Comparison of ENCODE assay signal across 17 cellular contexts in the genomic region with DNA sequence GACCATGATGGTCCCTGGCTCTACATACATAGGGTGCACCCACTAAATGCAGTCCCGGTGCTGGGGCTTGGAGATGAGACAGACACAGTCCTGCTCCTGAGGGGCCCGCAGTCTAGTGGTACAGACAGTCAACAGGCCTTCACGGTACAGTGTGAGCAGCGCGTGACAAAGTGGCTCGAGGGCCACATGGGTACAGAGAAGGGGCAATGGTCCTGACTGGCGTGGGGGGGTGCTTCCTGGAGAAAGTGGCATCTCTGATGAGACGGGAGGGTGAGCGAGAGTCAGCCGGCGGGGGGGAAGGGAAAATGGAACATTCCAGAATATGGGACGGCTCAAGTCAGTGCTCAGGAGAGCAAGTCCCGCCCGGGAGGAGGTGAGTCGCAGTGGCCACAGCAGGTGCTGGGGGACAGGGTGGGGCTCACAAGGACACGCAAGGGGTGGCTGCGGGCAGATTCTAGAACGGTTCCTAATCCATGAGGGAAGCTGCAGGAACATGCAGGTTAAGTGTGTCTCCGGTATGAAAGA. TPM values are rescaled to one million over a fixed set of nuclear protein-coding genes. Genes with fewer than 3 reads are reported as not detected.
DNase-seq lines count a peak whose midpoint lies in the region; ATAC-seq and TF ChIP-seq lines count a peak whose summit lies in the region.
"Had no signal": no experiment of that assay in that cellular context is flagged by ENCODE, and none has a peak within 500 bp of the region (broad histone marks: within the 10 kb centered on the region; RNA-seq: fewer than 3 reads in every experiment).

No MANE protein-coding gene starts in this region.

- peak overlapping the region; percentile 80 for H3K27ac Mint-ChIP-seq in stimulated activated effector memory CD8-positive, alpha-beta T cell treated with anti-CD3 and anti-CD28 coated beads, Interleukin-12 subunit alpha, Interleukin-12 subunit beta, amount 100 ng/mL, for 72 hours

- no peaks in the 10 kb centered on the region for H3K79me2 ChIP-seq in trophoblast cell (ENCODE audit: control insufficient read depth, insufficient read depth, low read length, poor library complexity)

- H3K4me2 ChIP-seq in neuronal stem cell (ENCODE audit: insufficient read depth, low read length, poor library complexity, severe bottlenecking): no peak overlapping the region
- H3K4me2 ChIP-seq in trophoblast cell (ENCODE audit: low read length): no peak overlapping the region

- H3K9me3 ChIP-seq in HEK293 (ENCODE audit: control insufficient read depth, insufficient read depth, low read depth, low read length): no peaks in the 10 kb centered on the region
- H3K9me3 ChIP-seq in neuronal stem cell (replicated peaks in 1 of 2; ENCODE audit: control insufficient read depth in 2 of 2, insufficient read depth in 1 of 2, low read depth in 1 of 2, low read length in 2 of 2): no peaks in the 10 kb centered on the region
- H3K9me3 ChIP-seq in trophoblast cell (ENCODE audit: insufficient read depth, low read depth, low read length): peaks cover 10% of the 10 kb centered on the region
- H3K9me3 ChIP-seq: SJSA1 had no signal

- H3K9ac ChIP-seq in neuronal stem cell (ENCODE audit: low read depth, low read length, poor library complexity) (no peak overlapping the region), trophoblast cell (ENCODE audit: low read length) (no peak overlapping the region)

- H3K18ac ChIP-seq in neuronal stem cell (ENCODE audit: low read length): no peak overlapping the region
- no peak overlapping the region for H3K18ac ChIP-seq in trophoblast cell (ENCODE audit: low read length)

- no peak for ATAC-seq in stimulated activated effector memory CD8-positive, alpha-beta T cell treated with anti-CD3 and anti-CD28 coated beads, Interleukin-12 subunit alpha, Interleukin-12 subunit beta, amount 100 ng/mL, for 72 hours
- no peak for ATAC-seq in GM21390 (IDR thresholded peaks at IDR 0.05; ENCODE audit: unreplicated experiment)
- ATAC-seq: Panc1 had no signal

- H2AK5ac ChIP-seq in neuronal stem cell (ENCODE audit: low read depth, low read length) (no peak overlapping the region), trophoblast cell (ENCODE audit: low read length) (no peak overlapping the region)

- no peak overlapping the region for H3K4me3 ChIP-seq in HEK293 (ENCODE audit: low read depth, low read length)
- H3K4me3 ChIP-seq in neuronal stem cell (ENCODE audit: low read length in 2 of 2): no peak overlapping the region
- no peak overlapping the region for H3K4me3 ChIP-seq in trophoblast cell (ENCODE audit: low read depth, low read length)
- H3K4me3 ChIP-seq: SJSA1 had no signal

- H2BK15ac ChIP-seq in neuronal stem cell (ENCODE audit: low read length): no peak overlapping the region

- H3K4me1 ChIP-seq in HEK293 (ENCODE audit: control insufficient read depth, insufficient read depth, low read length): no peaks in the 10 kb centered on the region
- H3K4me1 ChIP-seq in neuronal stem cell (ENCODE audit: control insufficient read depth in 2 of 2, insufficient read depth in 1 of 2, low read depth in 1 of 2, low read length in 2 of 2): no peaks in the 10 kb centered on the region
- H3K4me1 ChIP-seq in trophoblast cell (ENCODE audit: control insufficient read depth in 1 of 2, insufficient read depth in 2 of 2, low read length in 2 of 2): no peaks in the 10 kb centered on the region
- H3K4me1 ChIP-seq: SJSA1 had no signal

- H3K9me3 Mint-ChIP-seq in stimulated activated effector memory CD8-positive, alpha-beta T cell treated with anti-CD3 and anti-CD28 coated beads, Interleukin-12 subunit alpha, Interleukin-12 subunit beta, amount 100 ng/mL, for 72 hours: no peaks in the 10 kb centered on the region

- H2AFZ ChIP-seq in neuronal stem cell (ENCODE audit: low read length) (no peak overlapping the region), trophoblast cell (ENCODE audit: insufficient read depth, low read length, poor library complexity) (no peak overlapping the region)

- H3K4me3 Mint-ChIP-seq in stimulated activated effector memory CD8-positive, alpha-beta T cell treated with anti-CD3 and anti-CD28 coated beads, Interleukin-12 subunit alpha, Interleukin-12 subunit beta, amount 100 ng/mL, for 72 hours: no peak overlapping the region

- H2BK12ac ChIP-seq in neuronal stem cell (ENCODE audit: low read length) (no peak overlapping the region), trophoblast cell (ENCODE audit: low read length) (no peak overlapping the region)

- DNase-seq in DMS79 treated with DMSO at 0.1 percent for 48 hours (lab: John Stamatoyannopoulos, UW) (peak; percentile 20), DMS79 (lab: John Stamatoyannopoulos, UW) (no peak), islet precursor cell (peak; percentile 48), neuronal stem cell (ENCODE audit: low spot score) (no peak), trophoblast cell (no peak)
- no peak for DNase-seq in stimulated activated effector memory CD8-positive, alpha-beta T cell treated with anti-CD3 and anti-CD28 coated beads, Interleukin-12 subunit alpha, Interleukin-12 subunit beta, amount 100 ng/mL, for 72 hours (ENCODE audit: low spot score in 2 of 2)
- DNase-seq: AML-193, DND-41, GOT3, NCI-H1105, NCI-H2081 treated with DMSO at 0.1 percent for 48 hours had no signal

- POLR2A ChIA-PET in HEK293 (lab: Yijun Ruan, JAX): no interaction called here

- no peak overlapping the region for H2BK120ac ChIP-seq in neuronal stem cell (ENCODE audit: low read depth, low read length)
- no peak overlapping the region for H2BK120ac ChIP-seq in trophoblast cell (ENCODE audit: insufficient read depth, low read length, poor library complexity)

- no peak for TF ChIP-seq CTCF in HEK293 (tag by site-specific recombination; IDR thresholded peaks at IDR 0.05)

- no peak overlapping the region for H4K91ac ChIP-seq in neuronal stem cell (ENCODE audit: low read depth, low read length, poor library complexity)
- no peak overlapping the region for H4K91ac ChIP-seq in trophoblast cell (ENCODE audit: low read depth, low read length)

- H3K4me1 Mint-ChIP-seq in stimulated activated effector memory CD8-positive, alpha-beta T cell treated with anti-CD3 and anti-CD28 coated beads, Interleukin-12 subunit alpha, Interleukin-12 subunit beta, amount 100 ng/mL, for 72 hours: peaks cover 10% of the 10 kb centered on the region

- H4K12ac ChIP-seq in trophoblast cell (ENCODE audit: low read depth, low read length): no peak overlapping the region

- no CpG with 5 or more reads among the region's 19 CpGs for WGBS in neuronal stem cell (ENCODE audit: extremely low coverage in 2 of 2, insufficient read length in 2 of 2, insufficient replicate concordance in 1 of 2), 2 donors
- no CpG with 5 or more reads among the region's 19 CpGs for WGBS in trophoblast cell (ENCODE audit: extremely low coverage, insufficient coverage, insufficient read length)

- H3K23ac ChIP-seq in neuronal stem cell (ENCODE audit: low read depth, low read length, poor library complexity) (no peak overlapping the region), trophoblast cell (ENCODE audit: low read length) (no peak overlapping the region)

- peaks cover 0 to 5% of the 10 kb centered on the region in 2 experiments; a peak in 1 of 3 replicates for H3K36me3 ChIP-seq in HEK293 (ENCODE audit: control insufficient read depth in 2 of 2, insufficient read depth in 1 of 2, low read length in 2 of 2)
- no peaks in the 10 kb centered on the region for H3K36me3 ChIP-seq in neuronal stem cell (replicated peaks in 1 of 2; ENCODE audit: control insufficient read depth in 2 of 2, insufficient read depth in 2 of 2, low read length in 2 of 2)
- peaks cover 3 to 6% of the 10 kb centered on the region in 2 experiments for H3K36me3 ChIP-seq in trophoblast cell (ENCODE audit: control insufficient read depth in 1 of 2, insufficient read depth in 2 of 2, low read length in 2 of 2)
- H3K36me3 ChIP-seq: SJSA1 had no signal

- CTCF ChIA-PET in HEK293 (lab: Yijun Ruan, JAX): interaction anchor here (1.5 kb wide), 1 partner anchor 385 kb away, joined by 3 read pairs; no protein-coding TSS in a partner anchor

- H3K4ac ChIP-seq in neuronal stem cell (ENCODE audit: low read length): no peak overlapping the region
- H3K4ac ChIP-seq in trophoblast cell (ENCODE audit: low read depth, low read length): no peak overlapping the region

- H2BK5ac ChIP-seq in neuronal stem cell (ENCODE audit: low read length) (no peak overlapping the region), trophoblast cell (ENCODE audit: low read depth, low read length, poor library complexity) (no peak overlapping the region)

- no peaks in the 10 kb centered on the region for H3K79me1 ChIP-seq in neuronal stem cell (ENCODE audit: low read depth, low read length)
- no peaks in the 10 kb centered on the region for H3K79me1 ChIP-seq in trophoblast cell (ENCODE audit: low read length)

- no peak overlapping the region for H3K27ac ChIP-seq in HEK293 (ENCODE audit: extremely low read depth, low read depth, low read length)
- no peak overlapping the region for H3K27ac ChIP-seq in neuronal stem cell (replicated peaks; ENCODE audit: low read length)
- H3K27ac ChIP-seq in trophoblast cell (ENCODE audit: low read depth, low read length): no peak overlapping the region
- H3K27ac ChIP-seq: 22Rv1, C4-2B, SJSA1 had no signal

- H3K14ac ChIP-seq in neuronal stem cell (ENCODE audit: low read length) (no peak overlapping the region), trophoblast cell (ENCODE audit: low read length) (no peak overlapping the region)

- H3K27me3 ChIP-seq in neuronal stem cell (ENCODE audit: control insufficient read depth in 3 of 3, insufficient read depth in 3 of 3, low read depth in 1 of 3, low read length in 3 of 3) (no peaks in the 10 kb centered on the region), trophoblast cell (ENCODE audit: insufficient read depth, low read length) (no peaks in the 10 kb centered on the region)
- H3K27me3 ChIP-seq: SJSA1 had no signal

- H3K36me3 Mint-ChIP-seq in stimulated activated effector memory CD8-positive, alpha-beta T cell treated with anti-CD3 and anti-CD28 coated beads, Interleukin-12 subunit alpha, Interleukin-12 subunit beta, amount 100 ng/mL, for 72 hours: peaks cover 29% of the 10 kb centered on the region

- H4K8ac ChIP-seq in neuronal stem cell (ENCODE audit: low read depth, low read length) (no peak overlapping the region), trophoblast cell (ENCODE audit: low read depth, low read length) (no peak overlapping the region)

TF ChIP-seq in HEK293, 187 proteins besides CTCF, POLR2A, EP300 and RAD21 (continues in another document):
- TF ChIP-seq ZNF114 (tag by site-specific recombination; IDR thresholded peaks at IDR 0.05): no peak

RNA-seq across cellular contexts. Expression of a gene that starts 38.0 kb away (rescaled TPM):
- polyA plus RNA-seq in neuronal stem cell (2013, experiment 1 of 2): 13.8 TPM
- 14.4 TPM for polyA plus RNA-seq in neuronal stem cell (2013, experiment 2 of 2)
- polyA plus RNA-seq in trophoblast cell (2013): 16.1 and 16.7 TPM in 2 replicates

Comparison
In these comparisons a context has a peak if more than half of its experiments do, and no peak if none do; other contexts are left out.
1. DNase-seq: peak in DMS79 treated with DMSO at 0.1 percent for 48 hours (single experiment) and islet precursor cell (single experiment); none in DMS79 (single experiment), stimulated activated effector memory CD8-positive, alpha-beta T cell treated with anti-CD3 and anti-CD28 coated beads, Interleukin-12 subunit alpha, Interleukin-12 subunit beta, amount 100 ng/mL, for 72 hours (0 of 2), neuronal stem cell (single experiment) and trophoblast cell (0 of 2).